ENCODE assay signal across 1 cellular context in genomic region chr12:132043770-132044467, GRCh38.
TF ChIP-seq lines count a peak whose summit lies in the region.

No MANE protein-coding gene starts in this region.

TF ChIP-seq in GM23338, 12 proteins besides CTCF, POLR2A, EP300 and RAD21 (continued from another document):
- TF ChIP-seq REST (IDR thresholded peaks at IDR 0.05; ENCODE audit: unreplicated experiment) (no peak), JUNB (IDR thresholded peaks at IDR 0.05; ENCODE audit: unreplicated experiment) (peak; percentile 78), ZNF462 (CRISPR knock-in tag; IDR thresholded peaks at IDR 0.05) (no peak), CREB1 (CRISPR knock-in tag; IDR thresholded peaks at IDR 0.05; ENCODE audit: low read depth) (no peak)
